ENCODE assay signal across 8 cellular contexts in genomic region chr2:215950009-215950408, GRCh38.
A peak's percentile ranks its signal among the peaks of the same experiment; 100 is the strongest.
DNase-seq lines count a peak whose midpoint lies in the region; ATAC-seq, FAIRE-seq and TF ChIP-seq lines count a peak whose summit lies in the region.

No MANE protein-coding gene starts in this region.

- H3K4me3 ChIP-seq in dorsolateral prefrontal cortex (no peak overlapping the region), neural progenitor cell (no peak overlapping the region)

- no peaks in the 10 kb centered on the region for H3F3A ChIP-seq in neural progenitor cell (ENCODE audit: low read depth)

- H3K9me3 ChIP-seq in neural progenitor cell (ENCODE audit: low read depth), result no peaks in the 10 kb centered on the region

- H4K20me1 ChIP-seq in neural progenitor cell (ENCODE audit: low read depth), result no peaks in the 10 kb centered on the region

- peaks cover 12% of the 10 kb centered on the region for H3K36me3 Mint-ChIP-seq in neural progenitor cell
- H3K36me3 Mint-ChIP-seq in activated CD4-positive, alpha-beta T cell treated with anti-CD3 and anti-CD28 coated beads, Interleukin-2, amount 10 ng/mL, durations not matched to agents 7 days and 5 days (ENCODE audit: low read depth), result peaks cover 4% of the 10 kb centered on the region

- intact Hi-C loops in dorsolateral prefrontal cortex (cut with DNase I), result loop anchor here in 1 of 2 donors (5.0 kb wide), 1 partner anchor 72 kb away; no protein-coding TSS in a partner anchor

- peaks cover 2% of the 10 kb centered on the region for H3K27me3 Mint-ChIP-seq in neural progenitor cell (ENCODE audit: insufficient read depth, low read depth)
- no peaks in the 10 kb centered on the region for H3K27me3 Mint-ChIP-seq in activated CD4-positive, alpha-beta T cell treated with anti-CD3 and anti-CD28 coated beads, Interleukin-2, amount 10 ng/mL, durations not matched to agents 7 days and 5 days

- H3K27me3 ChIP-seq in dorsolateral prefrontal cortex (no peaks in the 10 kb centered on the region), neural progenitor cell (no peaks in the 10 kb centered on the region)

- no peaks in the 10 kb centered on the region for H3K9me3 Mint-ChIP-seq in neural progenitor cell
- H3K9me3 Mint-ChIP-seq in activated CD4-positive, alpha-beta T cell treated with anti-CD3 and anti-CD28 coated beads, Interleukin-2, amount 10 ng/mL, durations not matched to agents 7 days and 5 days, result no peaks in the 10 kb centered on the region

- FAIRE-seq in D721Med (lab: Jason Lieb, UNC), result peak; percentile 58

- H3K36me3 ChIP-seq in neural progenitor cell, result no peaks in the 10 kb centered on the region

- CTCF ChIA-PET in activated CD4-positive, alpha-beta T cell treated with anti-CD3 and anti-CD28 coated beads, Interleukin-2, amount 10 ng/mL, durations not matched to agents 7 days and 5 days (lab: Charles Lee), result interaction anchor here (0.6 to 1.5 kb wide), 5 partner anchors 16 to 73 kb away, joined by 3 to 4 read pairs (median 4); no protein-coding TSS in a partner anchor

- ATAC-seq in GM18907 (IDR thresholded peaks at IDR 0.05; ENCODE audit: unreplicated experiment) (peak; percentile 81), HG03039 (IDR thresholded peaks at IDR 0.05; ENCODE audit: unreplicated experiment) (peak; percentile 81)

- DNase-seq in D721Med (ENCODE audit: insufficient read length, low spot score) (no peak), NCI-H82 treated with DMSO at 0.1 percent for 48 hours (lab: John Stamatoyannopoulos, UW; ENCODE audit: unreplicated experiment) (peak; percentile 57), dorsolateral prefrontal cortex (no peak), neural progenitor cell (ENCODE audit: low spot score) (peak; percentile 51)
- no peak for DNase-seq in activated CD4-positive, alpha-beta T cell treated with anti-CD3 and anti-CD28 coated beads, Interleukin-2, amount 10 ng/mL, durations not matched to agents 7 days and 5 days
- DNase-seq in activated CD8-positive, alpha-beta memory T cell treated with anti-CD3 and anti-CD28 coated beads, Interleukin-2, amount 50 U/mL, for 48 hours, result no peak

- peaks cover 7% of the 10 kb centered on the region for H3K4me1 Mint-ChIP-seq in neural progenitor cell
- peaks cover 2% of the 10 kb centered on the region for H3K4me1 Mint-ChIP-seq in activated CD4-positive, alpha-beta T cell treated with anti-CD3 and anti-CD28 coated beads, Interleukin-2, amount 10 ng/mL, durations not matched to agents 7 days and 5 days

- no peak overlapping the region for H3K4me3 Mint-ChIP-seq in neural progenitor cell
- H3K4me3 Mint-ChIP-seq in activated CD4-positive, alpha-beta T cell treated with anti-CD3 and anti-CD28 coated beads, Interleukin-2, amount 10 ng/mL, durations not matched to agents 7 days and 5 days, result no peak overlapping the region

- no peak overlapping the region for H3K27ac ChIP-seq in dorsolateral prefrontal cortex
- H3K27ac ChIP-seq in neural progenitor cell, result no peak overlapping the region

- no peak overlapping the region for H2AFZ ChIP-seq in neural progenitor cell (replicated peaks)

- H3K4me1 ChIP-seq in neural progenitor cell, result no peaks in the 10 kb centered on the region

- no peak overlapping the region for H3K9ac ChIP-seq in neural progenitor cell

- TF ChIP-seq CTCF in D721Med (IDR thresholded peaks at IDR 0.05; ENCODE audit: insufficient read depth, missing control alignments), result peak; percentile 54
- TF ChIP-seq CTCF in dorsolateral prefrontal cortex (IDR thresholded peaks at IDR 0.05 in 54 of 56, conservative IDR thresholded peaks at IDR 0.05 in 2 of 56; ENCODE audit: low read depth in 1 of 56, partially characterized antibody in 56 of 56), result peak; percentile 14 to 71 (median 52)
- TF ChIP-seq CTCF in neural progenitor cell (IDR thresholded peaks at IDR 0.05), result peak; percentile 60

- no peak overlapping the region for H3K4me2 ChIP-seq in neural progenitor cell

- POLR2A ChIA-PET in activated CD4-positive, alpha-beta T cell treated with anti-CD3 and anti-CD28 coated beads, Interleukin-2, amount 10 ng/mL, durations not matched to agents 7 days and 5 days (lab: Charles Lee), result no interaction called here

- H3K79me2 ChIP-seq in neural progenitor cell (ENCODE audit: low read depth), result no peaks in the 10 kb centered on the region

- H3K27ac Mint-ChIP-seq in neural progenitor cell, result no peak overlapping the region
- no peak overlapping the region for H3K27ac Mint-ChIP-seq in activated CD4-positive, alpha-beta T cell treated with anti-CD3 and anti-CD28 coated beads, Interleukin-2, amount 10 ng/mL, durations not matched to agents 7 days and 5 days

Comparison
In these comparisons a context has a peak if more than half of its experiments do, and no peak if none do; other contexts are left out.
1. DNase-seq: peak in NCI-H82 treated with DMSO at 0.1 percent for 48 hours (single experiment) and neural progenitor cell (single experiment); none in D721Med (single experiment), dorsolateral prefrontal cortex (0 of 10), activated CD4-positive, alpha-beta T cell treated with anti-CD3 and anti-CD28 coated beads, Interleukin-2, amount 10 ng/mL, durations not matched to agents 7 days and 5 days (single experiment) and activated CD8-positive, alpha-beta memory T cell treated with anti-CD3 and anti-CD28 coated beads, Interleukin-2, amount 50 U/mL, for 48 hours (single experiment).
2. Peak in every context shown above with its lines, with median percentiles within 50 percentile points of each other: CTCF ChIP-seq.